ENCODE assay signal across 17 cellular contexts in the genomic region with DNA sequence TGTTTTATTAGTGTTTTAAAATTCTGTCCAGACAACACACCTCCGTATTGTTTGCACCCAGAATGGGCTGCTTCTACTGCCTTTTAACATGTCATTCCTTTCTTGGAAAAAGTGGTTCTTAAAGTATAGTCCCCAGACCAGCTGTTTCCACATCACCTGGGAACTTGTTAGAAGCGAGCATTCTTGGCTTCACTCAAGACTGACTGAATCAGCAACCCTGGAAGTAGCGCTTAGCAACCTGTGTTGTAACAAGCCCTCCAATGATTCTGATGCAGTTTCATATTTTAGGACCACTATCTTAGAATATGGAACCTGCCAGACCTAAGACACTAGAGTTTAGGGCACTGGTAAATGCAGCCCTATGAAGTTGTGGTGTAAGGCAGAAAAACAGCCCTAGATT. TPM values are rescaled to one million over a fixed set of nuclear protein-coding genes. Genes with fewer than 3 reads are reported as not detected.
DNase-seq lines count a peak whose midpoint lies in the region; ATAC-seq, FAIRE-seq and TF ChIP-seq lines count a peak whose summit lies in the region.
"Had no signal": no experiment of that assay in that cellular context is flagged by ENCODE, and none has a peak within 500 bp of the region (broad histone marks: within the 10 kb centered on the region; RNA-seq: fewer than 3 reads in every experiment).

No MANE protein-coding gene starts in this region.

- H3K27ac ChIP-seq in Panc1 (ENCODE audit: low read length) (no peak overlapping the region), pancreas (peak overlapping the region; percentile 65 to 89 (median 80))
- H3K27ac ChIP-seq: A549, C4-2B, RWPE1 had no signal

- 25 to 31% methylated on average over 3 of the region's 3 CpGs for WGBS in pancreas, 2 donors

- FAIRE-seq in pancreas (lab: Jason Lieb, UNC), result no peak
- FAIRE-seq: A549, GM18507 had no signal

- ATAC-seq in Panc1 (peak; percentile 33), pancreas (peak; percentile 66 to 75 (median 70))

- TF ChIP-seq CTCF in Panc1 (IDR thresholded peaks at IDR 0.05), result no peak
- TF ChIP-seq CTCF in choroid plexus epithelial cell (conservative IDR thresholded peaks at IDR 0.05; ENCODE audit: low read depth, low read length), result no peak
- no peak for TF ChIP-seq CTCF in pancreas (IDR thresholded peaks at IDR 0.05)

- no peaks in the 10 kb centered on the region for H3K9me3 ChIP-seq in Panc1 (ENCODE audit: control insufficient read depth, insufficient read depth, low read depth, low read length)
- H3K9me3 ChIP-seq in pancreas, result no peaks in the 10 kb centered on the region
- H3K9me3 ChIP-seq: A549 had no signal

- H3K4me1 ChIP-seq in Panc1 (ENCODE audit: control insufficient read depth, insufficient read depth, low read length) (no peaks in the 10 kb centered on the region), pancreas (peaks cover 6 to 13% (median 11%) of the 10 kb centered on the region in 3 donors)
- H3K4me1 ChIP-seq: A549 had no signal

- H3K36me3 ChIP-seq in Panc1 (ENCODE audit: control insufficient read depth, insufficient read depth, low read length), result no peaks in the 10 kb centered on the region
- no peaks in the 10 kb centered on the region for H3K36me3 ChIP-seq in pancreas

- intact Hi-C loops in Panc1 (cut with micrococcal nuclease; ENCODE audit: unreplicated experiment) (no loop called here), pancreas (cut with DNase I) (no loop called here), posterior cingulate gyrus (cut with DNase I) (no loop called here)

- CTCF ChIA-PET in Panc1 (lab: Charles Lee), result no interaction called here

- H3K4me3 ChIP-seq in Panc1 (ENCODE audit: low read depth in 2 of 2, low read length in 2 of 2) (no peak overlapping the region), choroid plexus epithelial cell (ENCODE audit: low read depth, low read length) (no peak overlapping the region), pancreas (no peak overlapping the region)
- H3K4me3 ChIP-seq: A549 had no signal

- H3K27me3 ChIP-seq in Panc1 (ENCODE audit: control insufficient read depth, insufficient read depth, low read length) (peaks cover 2% of the 10 kb centered on the region; the same call in 1 of the 2 replicates), pancreas (no peaks in the 10 kb centered on the region)

- in situ Hi-C loops in Panc1 (cut with HindIII; ENCODE audit: low pct_unique_long_range_greater_than_20kb, low sequenced_read_pairs), result no loop called here

- DNase-seq in NCI-H748 (lab: John Stamatoyannopoulos, UW; ENCODE audit: unreplicated experiment), result peak; percentile 53
- DNase-seq in NCI-H748 treated with DMSO at 0.1 percent for 48 hours (lab: John Stamatoyannopoulos, UW), result no peak
- DNase-seq in Panc1 (ENCODE audit: low read depth, low spot score), result no peak
- DNase-seq in choroid plexus epithelial cell (ENCODE audit: low read depth), result peak; percentile 51
- peak in 3 of 6 donors; percentile 34 to 55 (median 49) for DNase-seq in pancreas
- no peak for DNase-seq in NCI-H1105 treated with DMSO at 0.1 percent for 48 hours (lab: John Stamatoyannopoulos, UW)
- no peak for DNase-seq in posterior cingulate gyrus
- DNase-seq in activated CD4-positive, CD25-positive, alpha-beta regulatory T cell (lab: John Stamatoyannopoulos, UW), result no peak
- DNase-seq: DMS153, HCEC 1CT, NCI-H1930 had no signal

- no TSS peak for BruUV-seq in Panc1 (replicated peaks; lab: Mats Ljungman, UMichigan)

- POLR2A ChIA-PET in Panc1 (lab: Charles Lee), result no interaction called here

RNA-seq across cellular contexts. Expression of a gene that starts 6.0 kb away (rescaled TPM):
- total RNA-seq in Panc1 (2021; ENCODE audit: unreplicated experiment) (53.0 TPM), pancreas (10 to 100 TPM; 18.1 to 36.8 (median 27.1) TPM)
- 67.5 TPM for polyA plus RNA-seq in Panc1 (2012; ENCODE audit: insufficient read length)
- polyA plus RNA-seq in pancreas, result 10 to 100 TPM; 23.7 to 42.5 TPM

RNA-seq across cellular contexts. Expression of a gene that starts 38.4 kb away (rescaled TPM):
- total RNA-seq in Panc1 (2021; ENCODE audit: unreplicated experiment) (1.9 TPM), pancreas (1 to 10 TPM in 1 of 6 donors, under 1 TPM in 5; 0.55 to 2.2 (median 0.93) TPM)
- polyA plus RNA-seq in Panc1 (2012; ENCODE audit: insufficient read length), result 1.3 TPM
- polyA plus RNA-seq in pancreas, result 1 to 10 TPM; 1.7 to 2.3 TPM

RNA-seq across cellular contexts. Expression of a gene that starts 41.5 kb away (rescaled TPM):
- total RNA-seq in Panc1 (2021; ENCODE audit: unreplicated experiment) (0.21 TPM), pancreas (1 to 10 TPM in 4 of 6 donors, under 1 TPM in 2; 0.15 to 7.8 (median 1.9) TPM)
- polyA plus RNA-seq in Panc1 (2012; ENCODE audit: insufficient read length), result 0.17 TPM
- under 1 TPM; 0.61 to 0.76 TPM for polyA plus RNA-seq in pancreas
- total RNA-seq: HT-29, OCI-LY7 had no signal

RNA-seq across cellular contexts. Expression of a gene that starts 55.9 kb away (rescaled TPM):
- total RNA-seq in Panc1 (2021; ENCODE audit: unreplicated experiment) (3.7 TPM), pancreas (1 to 10 TPM; 2.4 to 6.4 (median 3.7) TPM)
- polyA plus RNA-seq in Panc1 (2012; ENCODE audit: insufficient read length), result 3.5 TPM
- 1 to 10 TPM; 1.4 to 3.0 TPM for polyA plus RNA-seq in pancreas

Comparison
In these comparisons a context has a peak if more than half of its experiments do, and no peak if none do; other contexts are left out.
1. DNase-seq: peak in NCI-H748 (single experiment) and choroid plexus epithelial cell (single experiment); none in NCI-H748 treated with DMSO at 0.1 percent for 48 hours (single experiment), Panc1 (single experiment), NCI-H1105 treated with DMSO at 0.1 percent for 48 hours (single experiment), posterior cingulate gyrus (0 of 10) and activated CD4-positive, CD25-positive, alpha-beta regulatory T cell (0 of 4).